In genomic region chr6:137342607-137343186, GRCh38 we compare ENCODE assay signal across 1 cellular context.
TF ChIP-seq lines count a peak whose summit lies in the region.

No MANE protein-coding gene starts in this region.

TF ChIP-seq in SK-N-SH treated with all-trans-retinoic acid at 6 μM for 48 hours, 23 proteins besides CTCF, POLR2A, EP300 and RAD21 (continued from another document):
- no peak for TF ChIP-seq PATZ1 (CRISPR knock-in tag; IDR thresholded peaks at IDR 0.05; ENCODE audit: borderline replicate concordance)
